Comparison of ENCODE assay signal across 13 cellular contexts in the genomic region with DNA sequence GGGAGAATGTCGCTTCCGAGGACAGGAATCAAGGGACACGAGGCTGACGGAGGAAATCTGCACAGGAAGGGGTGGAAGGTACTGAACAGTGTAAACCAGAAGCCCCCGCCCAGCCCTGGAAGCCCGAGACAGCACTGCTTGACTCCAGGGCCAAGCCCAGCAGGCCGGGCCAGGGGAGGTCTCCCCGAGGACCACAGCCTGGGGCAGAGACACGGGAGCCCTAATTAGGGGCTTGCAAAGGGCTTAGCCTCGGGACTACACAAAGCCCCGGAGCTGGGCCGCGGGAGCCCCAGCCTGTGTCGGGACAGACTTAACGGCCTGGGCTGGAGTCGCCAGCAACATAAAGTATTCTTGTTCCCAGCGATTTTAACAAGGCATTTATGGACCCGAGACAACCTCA. TPM values are rescaled to one million over a fixed set of nuclear protein-coding genes. Genes with fewer than 3 reads are reported as not detected.
DNase-seq lines count a peak whose midpoint lies in the region; ATAC-seq, FAIRE-seq and TF ChIP-seq lines count a peak whose summit lies in the region.
"Had no signal": no experiment of that assay in that cellular context is flagged by ENCODE, and none has a peak within 500 bp of the region (broad histone marks: within the 10 kb centered on the region; RNA-seq: fewer than 3 reads in every experiment).

No MANE protein-coding gene starts in this region.

- intact Hi-C loops in CD14-positive monocyte (cut with micrococcal nuclease) (no loop called here), HepG2 (cut with micrococcal nuclease; ENCODE audit: unreplicated experiment) (no loop called here)

- H3K79me2 ChIP-seq in Loucy (ENCODE audit: insufficient read depth, low read length) (no peaks in the 10 kb centered on the region), HepG2 (ENCODE audit: insufficient read depth, low read length) (no peaks in the 10 kb centered on the region)

- H3K9me3 ChIP-seq in Loucy (ENCODE audit: insufficient read depth, low read depth, low read length): no peaks in the 10 kb centered on the region
- H3K9me3 ChIP-seq in neuronal stem cell (replicated peaks in 1 of 2; ENCODE audit: control insufficient read depth in 2 of 2, insufficient read depth in 1 of 2, low read depth in 1 of 2, low read length in 2 of 2): no peaks in the 10 kb centered on the region
- no peaks in the 10 kb centered on the region for H3K9me3 ChIP-seq in HepG2 (ENCODE audit: low read length)
- H3K9me3 ChIP-seq: BE2C had no signal

- H3K9me3 Mint-ChIP-seq in CD14-positive monocyte: peaks cover 2 to 10% (median 6%) of the 10 kb centered on the region in 7 donors

- H2BK120ac ChIP-seq in neuronal stem cell (ENCODE audit: low read depth, low read length): no peak overlapping the region

- DNase-seq in CD14-positive monocyte (ENCODE audit: low spot score) (peak; percentile 42), neuronal stem cell (ENCODE audit: low spot score) (no peak), SHP77 (lab: John Stamatoyannopoulos, UW) (no peak), AML-193 (lab: John Stamatoyannopoulos, UW) (no peak), NCI-H345 treated with DMSO at 0.1 percent for 48 hours (lab: John Stamatoyannopoulos, UW; ENCODE audit: unreplicated experiment) (no peak), HepG2 (ENCODE audit: low spot score) (no peak)
- DNase-seq: BE2C; CD4-positive, CD25-positive, alpha-beta regulatory T cell had no signal

- ATAC-seq in HepG2: no peak
- ATAC-seq: HCT116 had no signal

- no peak overlapping the region for H3K27ac Mint-ChIP-seq in CD14-positive monocyte
- H3K27ac Mint-ChIP-seq: CD4-positive, CD25-positive, alpha-beta regulatory T cell; IgD-negative memory B cell had no signal

- TF ChIP-seq CTCF in CD14-positive monocyte (IDR thresholded peaks at IDR 0.05) (no peak), Loucy (conservative IDR thresholded peaks at IDR 0.05; ENCODE audit: low read length) (no peak), HepG2 (CRISPR knock-in tag; IDR thresholded peaks at IDR 0.05) (no peak)

- H3K14ac ChIP-seq in neuronal stem cell (ENCODE audit: low read length): no peak overlapping the region

- no peak overlapping the region for H4K8ac ChIP-seq in neuronal stem cell (ENCODE audit: low read depth, low read length)

- H3K27me3 ChIP-seq in Loucy (ENCODE audit: insufficient read depth, low read length, poor library complexity, severe bottlenecking): no peaks in the 10 kb centered on the region
- peaks cover 0 to 39% (median 0%) of the 10 kb centered on the region in 3 experiments for H3K27me3 ChIP-seq in neuronal stem cell (ENCODE audit: control insufficient read depth in 3 of 3, insufficient read depth in 3 of 3, low read depth in 1 of 3, low read length in 3 of 3)
- H3K27me3 ChIP-seq in HepG2 (ENCODE audit: control insufficient read depth in 1 of 2, insufficient read depth in 2 of 2, low read length in 2 of 2): peaks cover 9 to 61% of the 10 kb centered on the region in 2 experiments
- H3K27me3 ChIP-seq: BE2C had no signal

- peaks cover 24% of the 10 kb centered on the region for H3K4me1 Mint-ChIP-seq in CD14-positive monocyte
- H3K4me1 Mint-ChIP-seq: CD4-positive, CD25-positive, alpha-beta regulatory T cell had no signal

- POLR2A ChIA-PET in HepG2 (lab: Yijun Ruan, JAX): no interaction called here

- no TSS peak for BruUV-seq in HepG2 (replicated peaks; lab: Mats Ljungman, UMichigan)

- no peak for TF ChIP-seq POLR2A in HepG2 (IDR thresholded peaks at IDR 0.05; ENCODE audit: insufficient read depth in 1 of 2, low read depth in 2 of 2, low read length in 2 of 2)

- H3K23ac ChIP-seq in neuronal stem cell (ENCODE audit: low read depth, low read length, poor library complexity): no peak overlapping the region

- WGBS in neuronal stem cell (ENCODE audit: extremely low coverage in 2 of 2, insufficient read length in 2 of 2, insufficient replicate concordance in 1 of 2), 2 donors: no CpG with 5 or more reads among the region's 18 CpGs
- 50% methylated on average over 14 of the region's 18 CpGs for WGBS in HepG2 (ENCODE audit: low lambda C conversion rate)

- H3K4me3 Mint-ChIP-seq in CD14-positive monocyte: no peak overlapping the region
- H3K4me3 Mint-ChIP-seq: CD4-positive, CD25-positive, alpha-beta regulatory T cell; IgD-negative memory B cell had no signal

- TF ChIP-seq RAD21 in HepG2 (CRISPR knock-in tag; IDR thresholded peaks at IDR 0.05): no peak

- in situ Hi-C loops in HepG2 (cut with HindIII; ENCODE audit: extremely low pct_ligation_motif_present, low pct_unique_long_range_greater_than_20kb): no loop called here

- TF ChIP-seq EP300 in HepG2 (IDR thresholded peaks at IDR 0.05; ENCODE audit: low read depth in 2 of 2, low read length in 2 of 2) (no peak), HepG2 (CRISPR knock-in tag; IDR thresholded peaks at IDR 0.05; ENCODE audit: borderline replicate concordance) (no peak)

- H3K18ac ChIP-seq in neuronal stem cell (ENCODE audit: low read length): peak overlapping the region; percentile 30

- CTCF ChIA-PET in HepG2 (lab: Yijun Ruan, JAX; ENCODE audit: low intra/inter-chr PET ratio, low total read pairs): no interaction called here

- no peak overlapping the region for H3K4me2 ChIP-seq in Loucy (ENCODE audit: low read depth, low read length, poor library complexity, severe bottlenecking)
- no peak overlapping the region for H3K4me2 ChIP-seq in neuronal stem cell (ENCODE audit: insufficient read depth, low read length, poor library complexity, severe bottlenecking)
- no peak overlapping the region for H3K4me2 ChIP-seq in HepG2 (ENCODE audit: low read depth, low read length)

- H4K20me1 ChIP-seq in Loucy (ENCODE audit: insufficient read depth, low read length, poor library complexity, severe bottlenecking): no peaks in the 10 kb centered on the region
- no peaks in the 10 kb centered on the region for H4K20me1 ChIP-seq in HepG2 (ENCODE audit: insufficient read depth, low read length)

- H3K4me3 ChIP-seq in Loucy (ENCODE audit: low read length, poor library complexity, severe bottlenecking) (no peak overlapping the region), neuronal stem cell (ENCODE audit: low read length in 2 of 2) (no peak overlapping the region), HepG2 (replicated peaks in 1 of 3; ENCODE audit: insufficient read depth in 1 of 3, low read depth in 2 of 3, low read length in 3 of 3) (no peak overlapping the region)

- no peak overlapping the region for H4K91ac ChIP-seq in neuronal stem cell (ENCODE audit: low read depth, low read length, poor library complexity)

- peaks cover 17 to 24% (median 23%) of the 10 kb centered on the region in 3 donors for H3K27me3 Mint-ChIP-seq in CD14-positive monocyte (ENCODE audit: low read depth in 3 of 3)

- no peak overlapping the region for H2BK12ac ChIP-seq in neuronal stem cell (ENCODE audit: low read length)

- FAIRE-seq in HepG2 (lab: Jason Lieb, UNC): no peak
- FAIRE-seq: A204.1, GM18507 had no signal

- no peak overlapping the region for H2BK5ac ChIP-seq in neuronal stem cell (ENCODE audit: low read length)

- H3F3A ChIP-seq in Loucy (ENCODE audit: low read depth): no peaks in the 10 kb centered on the region

- H3K9ac ChIP-seq in Loucy (ENCODE audit: low read depth, low read length, poor library complexity, severe bottlenecking) (peak overlapping the region; percentile 50), neuronal stem cell (ENCODE audit: low read depth, low read length, poor library complexity) (no peak overlapping the region), HepG2 (ENCODE audit: insufficient read depth, low read depth, low read length) (no peak overlapping the region)

- no peaks in the 10 kb centered on the region for H3K9me2 ChIP-seq in Loucy (replicated peaks; ENCODE audit: low read depth, low read length)

- peaks cover 14% of the 10 kb centered on the region for H3K4me1 ChIP-seq in Loucy (ENCODE audit: insufficient read depth, low read length, poor library complexity, severe bottlenecking)
- peaks cover 0 to 5% of the 10 kb centered on the region in 2 donors for H3K4me1 ChIP-seq in neuronal stem cell (ENCODE audit: control insufficient read depth in 2 of 2, insufficient read depth in 1 of 2, low read depth in 1 of 2, low read length in 2 of 2)
- H3K4me1 ChIP-seq in HepG2 (ENCODE audit: insufficient read depth, low read length): no peaks in the 10 kb centered on the region
- H3K4me1 ChIP-seq: BE2C had no signal

- H3K27ac ChIP-seq in neuronal stem cell (replicated peaks; ENCODE audit: low read length) (no peak overlapping the region), HepG2 (ENCODE audit: extremely low read length, insufficient read depth, low read length) (no peak overlapping the region)

- H2AK5ac ChIP-seq in neuronal stem cell (ENCODE audit: low read depth, low read length): peak overlapping the region; percentile 73

- H2BK15ac ChIP-seq in neuronal stem cell (ENCODE audit: low read length): peak overlapping the region; percentile 39

- H3K36me3 Mint-ChIP-seq in CD14-positive monocyte: peaks cover 0 to 7% of the 10 kb centered on the region in 2 donors
- H3K36me3 Mint-ChIP-seq: CD4-positive, CD25-positive, alpha-beta regulatory T cell; IgD-negative memory B cell had no signal

- H3K4ac ChIP-seq in neuronal stem cell (ENCODE audit: low read length): no peak overlapping the region

- H3K79me1 ChIP-seq in neuronal stem cell (ENCODE audit: low read depth, low read length): no peaks in the 10 kb centered on the region

- H3K36me3 ChIP-seq in Loucy (ENCODE audit: insufficient read depth, low read length) (no peaks in the 10 kb centered on the region), neuronal stem cell (replicated peaks in 1 of 2; ENCODE audit: control insufficient read depth in 2 of 2, insufficient read depth in 2 of 2, low read length in 2 of 2) (no peaks in the 10 kb centered on the region), HepG2 (replicated peaks in 1 of 2; ENCODE audit: control insufficient read depth in 1 of 2, insufficient read depth in 2 of 2, low read length in 2 of 2) (no peaks in the 10 kb centered on the region; a peak in 1 of 5 replicates)
- H3K36me3 ChIP-seq: BE2C had no signal

- H2AFZ ChIP-seq in Loucy (ENCODE audit: low read length) (no peak overlapping the region), neuronal stem cell (ENCODE audit: low read length) (no peak overlapping the region), HepG2 (ENCODE audit: low read length) (no peak overlapping the region)

RNA-seq across cellular contexts. Expression of gene OAT, which starts 50.8 kb away (rescaled TPM):
- 10 to 100 TPM; 87.3 to 89.6 TPM for polyA plus RNA-seq in CD14-positive monocyte
- polyA plus RNA-seq in neuronal stem cell (2013, experiment 1 of 2): 26.5 TPM
- polyA plus RNA-seq in neuronal stem cell (2013, experiment 2 of 2): 25.8 TPM
- total RNA-seq in HepG2 (2016; rRNA removed; fragmentation: Illumina TruSeq; extraction: Trizol): 96.7 and 152 TPM in 2 replicates
- 10.4 and 13.0 TPM in 2 replicates for total RNA-seq in HepG2 (2016; cell fraction: cytosol; rRNA removed; fragmentation: Illumina TruSeq; extraction: Trizol; ENCODE audit: low read depth)
- total RNA-seq in HepG2 (2016; cell fraction: insoluble cytoplasmic fraction; rRNA removed; fragmentation: Illumina TruSeq; extraction: Trizol): 94.1 and 153 TPM in 2 replicates
- 14.4 and 16.9 TPM in 2 replicates for total RNA-seq in HepG2 (2016; cell fraction: membrane; rRNA removed; fragmentation: Illumina TruSeq; extraction: Trizol)
- total RNA-seq in HepG2 (2016; cell fraction: nucleus; rRNA removed; fragmentation: Illumina TruSeq; extraction: Trizol): 41.8 and 47.5 TPM in 2 replicates
- 72.7 and 87.8 TPM in 2 replicates for polyA plus RNA-seq in HepG2 (2011; rRNA removed)
- polyA plus RNA-seq in HepG2 (2011; cell fraction: cytosol; rRNA removed): 51.4 and 77.1 TPM in 2 replicates
- polyA plus RNA-seq in HepG2 (2011; cell fraction: nucleus; rRNA removed): 20.7 and 25.9 TPM in 2 replicates
- 48.6 and 50.0 TPM in 2 replicates for polyA plus RNA-seq in HepG2 (2012)
- 4.1 TPM in 2 replicates for polyA plus RNA-seq in HepG2 (2016; cell fraction: cytosol; fragmentation: Illumina TruSeq; extraction: Trizol; ENCODE audit: low read depth)
- polyA plus RNA-seq in HepG2 (2016; cell fraction: insoluble cytoplasmic fraction; fragmentation: Illumina TruSeq; extraction: Trizol; ENCODE audit: low read depth): 119 and 129 TPM in 2 replicates
- polyA plus RNA-seq in HepG2 (2016; cell fraction: membrane; fragmentation: Illumina TruSeq; extraction: Trizol; ENCODE audit: low read depth): 9.8 and 10.1 TPM in 2 replicates
- 56.3 and 59.0 TPM in 2 replicates for polyA plus RNA-seq in HepG2 (2016; cell fraction: nucleus; fragmentation: Illumina TruSeq; extraction: Trizol; ENCODE audit: insufficient read depth, low read depth)
- polyA minus RNA-seq in HepG2 (2011; rRNA and poly(A)+ RNA removed; ENCODE audit: low replicate concordance): 28.4 and 56.2 TPM in 2 replicates
- 46.3 and 52.4 TPM in 2 replicates for polyA minus RNA-seq in HepG2 (2011; cell fraction: cytosol; rRNA and poly(A)+ RNA removed)
- polyA minus RNA-seq in HepG2 (2011; cell fraction: nucleus; rRNA and poly(A)+ RNA removed): 28.8 and 40.4 TPM in 2 replicates
